1 cellular context compared by ENCODE assay signal in genomic region chr1:9306006-9306405, GRCh38.
TF ChIP-seq lines count a peak whose summit lies in the region.

No MANE protein-coding gene starts in this region.

TF ChIP-seq in K562, 482 proteins besides CTCF, POLR2A, EP300 and RAD21:
- TF ChIP-seq TBL1XR1 (IDR thresholded peaks at IDR 0.05; ENCODE audit: low read length in 2 of 2) (no peak), EZH2 (IDR thresholded peaks at IDR 0.05; ENCODE audit: borderline replicate concordance, low read depth, low read length) (0 out of 2 replicates have a peak, but pooled peaks have one; percentile 13), HOXB6 (CRISPR knock-in tag; IDR thresholded peaks at IDR 0.05; ENCODE audit: borderline replicate concordance) (no peak), ZNF398 (CRISPR knock-in tag; IDR thresholded peaks at IDR 0.05) (no peak), SAP30 (IDR thresholded peaks at IDR 0.05; ENCODE audit: borderline replicate concordance, insufficient read depth, low read depth, low read length, poor library complexity, severe bottlenecking) (no peak), LEF1 (IDR thresholded peaks at IDR 0.05) (no peak)
